ENCODE assay signal across 8 cellular contexts in genomic region chr18:31942301-31942998, GRCh38. TPM values are rescaled to one million over a fixed set of nuclear protein-coding genes. Genes with fewer than 3 reads are reported as not detected.
DNase-seq lines count a peak whose midpoint lies in the region; ATAC-seq and TF ChIP-seq lines count a peak whose summit lies in the region.

No MANE protein-coding gene starts in this region.

- H3K36me3 ChIP-seq in BLaER1 treated with 17β-estradiol and CSF1 and Interleukin-3, amounts not matched to agents 10 nM and 100 nM: peaks cover 0 to 27% (median 11%) of the 10 kb centered on the region in 11 experiments; a peak in 11 of 22 replicates
- no peaks in the 10 kb centered on the region; the same call in 1 of the 2 replicates for H3K36me3 ChIP-seq in OCI-LY7 (ENCODE audit: insufficient read depth, low read length)
- H3K36me3 ChIP-seq in iPS-15b (ENCODE audit: control insufficient read depth, insufficient read depth, low read length): no peaks in the 10 kb centered on the region

- POLR2A ChIA-PET in OCI-LY7 (lab: Charles Lee): interaction anchor here (0.6 to 1.7 kb wide), 7 partner anchors 10 to 249 kb away, joined by 3 to 8 read pairs (median 4); partner anchors contain the start of gene RNF138

- CTCF ChIA-PET in OCI-LY7 (lab: Charles Lee; ENCODE audit: unreplicated experiment): no interaction called here

- ATAC-seq in GM18909 (IDR thresholded peaks at IDR 0.05; ENCODE audit: poor library complexity, unreplicated experiment) (peak; percentile 34), HG03108 (IDR thresholded peaks at IDR 0.05; ENCODE audit: unreplicated experiment) (peak; percentile 24)

- peak overlapping the region; percentile 94 to 99 (median 98) for H3K9ac ChIP-seq in BLaER1 treated with 17β-estradiol and CSF1 and Interleukin-3, amounts not matched to agents 10 nM and 100 nM
- peak overlapping the region; percentile 96 for H3K9ac ChIP-seq in iPS-15b (ENCODE audit: low read depth, low read length)

- TF ChIP-seq CTCF in OCI-LY7 (conservative IDR thresholded peaks at IDR 0.05; ENCODE audit: low read length): no peak
- TF ChIP-seq CTCF in astrocyte of the cerebellum (IDR thresholded peaks at IDR 0.05; ENCODE audit: low read depth, low read length, missing control alignments): no peak

- no peaks in the 10 kb centered on the region for H3K27me3 ChIP-seq in BLaER1 treated with 17β-estradiol and CSF1 and Interleukin-3, amounts not matched to agents 10 nM and 100 nM
- H3K27me3 ChIP-seq in iPS-15b (ENCODE audit: control insufficient read depth, insufficient read depth, low read length): no peaks in the 10 kb centered on the region

- peak overlapping the region; percentile 67 for H2AFZ ChIP-seq in OCI-LY7 (ENCODE audit: low read length)

- H3K4me2 ChIP-seq in BLaER1 treated with 17β-estradiol and CSF1 and Interleukin-3, amounts not matched to agents 10 nM and 100 nM: peak overlapping the region; percentile 78 to 99 (median 88)
- H3K4me2 ChIP-seq in OCI-LY7 (ENCODE audit: low read length): peak overlapping the region; percentile 72

- peaks cover 29 to 51% (median 45%) of the 10 kb centered on the region in 11 experiments; a peak in 19 of 22 replicates for H4K20me1 ChIP-seq in BLaER1 treated with 17β-estradiol and CSF1 and Interleukin-3, amounts not matched to agents 10 nM and 100 nM
- H4K20me1 ChIP-seq in OCI-LY7 (ENCODE audit: insufficient read depth, low read length): no peaks in the 10 kb centered on the region

- in situ Hi-C loops in astrocyte of the cerebellum (cut with HindIII; ENCODE audit: low sequenced_read_pairs): no loop called here

- H3K9me3 ChIP-seq in BLaER1 treated with 17β-estradiol and CSF1 and Interleukin-3, amounts not matched to agents 10 nM and 100 nM (replicated peaks in 1 of 11): peaks cover 0 to 9% (median 0%) of the 10 kb centered on the region in 11 experiments; a peak in 2 of 22 replicates
- H3K9me3 ChIP-seq in OCI-LY7 (ENCODE audit: low read length): no peaks in the 10 kb centered on the region
- H3K9me3 ChIP-seq in iPS-15b (ENCODE audit: control insufficient read depth, insufficient read depth, low read length): peaks cover under 1% of the 10 kb centered on the region

- DNase-seq in OCI-LY7 (ENCODE audit: low spot score) (peak; percentile 19), astrocyte of the cerebellum (ENCODE audit: low read depth) (no peak), skeletal muscle cell (ENCODE audit: low read depth) (no peak), NCI-H128 (lab: John Stamatoyannopoulos, UW; ENCODE audit: unreplicated experiment) (no peak)

- intact Hi-C loops in OCI-LY7 (cut with micrococcal nuclease; ENCODE audit: unreplicated experiment): loop anchor here (5.0 kb wide), 2 partner anchors 260 to 365 kb away; partner anchors contain the start of gene B4GALT6

- H3K9me2 ChIP-seq in OCI-LY7 (ENCODE audit: insufficient read depth, low read length): no peaks in the 10 kb centered on the region

- peaks cover 43 to 59% (median 58%) of the 10 kb centered on the region in 10 experiments for H3K4me1 ChIP-seq in BLaER1 treated with 17β-estradiol and CSF1 and Interleukin-3, amounts not matched to agents 10 nM and 100 nM
- H3K4me1 ChIP-seq in OCI-LY7 (ENCODE audit: insufficient read depth, low read length, poor library complexity, severe bottlenecking) (peaks cover 3% of the 10 kb centered on the region), iPS-15b (ENCODE audit: control insufficient read depth, insufficient read depth, low read length) (peaks cover 4% of the 10 kb centered on the region)

- peak overlapping the region; percentile 71 to 97 (median 92) for H3K4me3 ChIP-seq in BLaER1 treated with 17β-estradiol and CSF1 and Interleukin-3, amounts not matched to agents 10 nM and 100 nM
- H3K4me3 ChIP-seq in OCI-LY7 (ENCODE audit: low read depth, low read length, poor library complexity, severe bottlenecking) (peak overlapping the region; percentile 98), astrocyte of the cerebellum (ENCODE audit: low read depth, low read length) (peak overlapping the region; percentile 97), iPS-15b (ENCODE audit: low read depth, low read length) (peak overlapping the region; percentile 96), skeletal muscle cell (ENCODE audit: low read depth, low read length) (peak overlapping the region; percentile 82)

- no TSS peak for BruUV-seq in OCI-LY7 (replicated peaks; lab: Mats Ljungman, UMichigan)

- peak overlapping the region; percentile 93 to 99 (median 98) for H3K27ac ChIP-seq in BLaER1 treated with 17β-estradiol and CSF1 and Interleukin-3, amounts not matched to agents 10 nM and 100 nM
- H3K27ac ChIP-seq in OCI-LY7 (ENCODE audit: low read depth, low read length, poor library complexity, severe bottlenecking): peak overlapping the region; percentile 77

- peaks cover 63% of the 10 kb centered on the region for H3K79me2 ChIP-seq in OCI-LY7 (ENCODE audit: insufficient read depth, low read depth, low read length)

RNA-seq across cellular contexts. Expression of gene TRAPPC8, which starts 0.5 kb away (rescaled TPM):
- 23.4 and 34.3 TPM in 2 replicates for total RNA-seq in OCI-LY7 (2014; rRNA removed; shearing (Covaris generic))
- total RNA-seq in OCI-LY7 (2022): 22.2 and 22.8 TPM in 2 replicates
